Comparison of ENCODE assay signal across 8 cellular contexts in the genomic region with DNA sequence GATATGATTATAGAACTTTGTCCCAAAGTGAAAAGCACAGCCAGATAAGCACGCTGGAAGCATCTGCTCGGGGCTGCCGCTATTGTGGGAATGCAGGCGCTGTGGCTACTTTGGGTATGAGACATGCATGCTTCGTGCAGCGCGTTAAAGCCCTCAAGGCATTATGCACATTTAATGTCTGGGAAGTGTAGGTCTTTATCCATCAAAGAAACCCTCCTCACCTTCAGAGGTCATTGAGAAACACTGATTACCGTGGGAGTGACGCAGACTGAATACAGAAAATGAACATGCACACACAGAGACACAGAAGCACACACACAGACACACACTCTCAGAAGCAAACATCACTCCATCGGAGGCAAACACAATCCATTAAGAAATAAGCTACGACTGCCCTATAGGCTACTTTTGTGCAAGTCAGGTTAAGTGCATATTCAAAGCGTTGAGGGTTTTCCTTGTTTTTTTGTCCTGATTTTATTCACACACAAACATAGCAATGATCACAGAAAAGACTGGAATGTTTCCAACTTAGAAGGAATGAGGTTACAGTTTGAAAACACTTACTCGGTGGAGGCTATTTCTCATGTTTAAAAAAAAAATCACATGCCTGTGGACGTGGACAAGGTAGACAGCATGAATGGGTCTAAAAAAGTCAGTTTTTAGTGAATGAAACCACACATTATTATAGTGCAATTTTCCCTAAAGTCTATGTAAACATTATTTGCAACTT.
DNase-seq lines count a peak whose midpoint lies in the region; ATAC-seq and TF ChIP-seq lines count a peak whose summit lies in the region.

No MANE protein-coding gene starts in this region.

- peak overlapping the region in 1 of 12 donors; percentile 3 for H3K27ac ChIP-seq in heart left ventricle

- peak; percentile 85 for DNase-seq in ELR (ENCODE audit: low read depth)
- DNase-seq in heart left ventricle = peak in 2 of 5 donors; percentile 28 to 41
- peak; percentile 52 for DNase-seq in renal cortical epithelial cell (ENCODE audit: low read depth)
- no peak for DNase-seq in activated effector memory CD4-positive, alpha-beta T cell treated with anti-CD3 and anti-CD28 coated beads, Interleukin-2, amount 50 U/mL, for 16 hours
- no peak for DNase-seq in activated T-helper 2 cell treated with anti-CD3 and anti-CD28 coated beads, Interferon-gamma antibody, Interleukin-2, Interleukin-4, amounts not matched to agents 10 μg/mL and 5 μg/mL and 100 μg/mL, durations not matched to agents 14 hours and 24 hours and 36 hours (ENCODE audit: low spot score)

- H3K36me3 ChIP-seq in heart left ventricle = no peaks in the 10 kb centered on the region

- no peak overlapping the region for H3K4me3 Mint-ChIP-seq in activated T-helper 2 cell treated with anti-CD3 and anti-CD28 coated beads, Interferon-gamma antibody, Interleukin-2, Interleukin-4, amounts not matched to agents 10 μg/mL and 5 μg/mL and 100 μg/mL, durations not matched to agents 14 hours and 24 hours and 36 hours (ENCODE audit: low read depth)

- no peaks in the 10 kb centered on the region for H3K9me3 Mint-ChIP-seq in activated T-helper 2 cell treated with anti-CD3 and anti-CD28 coated beads, Interferon-gamma antibody, Interleukin-2, Interleukin-4, amounts not matched to agents 10 μg/mL and 5 μg/mL and 100 μg/mL, durations not matched to agents 14 hours and 24 hours and 36 hours

- intact Hi-C loops in heart left ventricle (cut with DNase I) = no loop called here
- intact Hi-C loops in activated T-helper 2 cell treated with anti-CD3 and anti-CD28 coated beads, Interferon-gamma antibody, Interleukin-2, Interleukin-4, amounts not matched to agents 10 μg/mL and 5 μg/mL and 100 μg/mL, durations not matched to agents 14 hours and 24 hours and 36 hours (cut with micrococcal nuclease) = no loop called here

- H3K9me3 ChIP-seq in heart left ventricle = no peaks in the 10 kb centered on the region

- H3K27ac Mint-ChIP-seq in activated T-helper 2 cell treated with anti-CD3 and anti-CD28 coated beads, Interferon-gamma antibody, Interleukin-2, Interleukin-4, amounts not matched to agents 10 μg/mL and 5 μg/mL and 100 μg/mL, durations not matched to agents 14 hours and 24 hours and 36 hours = no peak overlapping the region

- peak; percentile 98 for ATAC-seq in SK-N-SH treated with all-trans-retinoic acid at 6 μM for 48 hours
- ATAC-seq in heart left ventricle = peak; percentile 57 to 74 (median 70)
- ATAC-seq in HG03520 (IDR thresholded peaks at IDR 0.05; ENCODE audit: unreplicated experiment) = no peak
- ATAC-seq in GM21723 (IDR thresholded peaks at IDR 0.05; ENCODE audit: unreplicated experiment) = no peak

- peak overlapping the region in 10 of 12 donors; percentile 6 to 57 (median 34) for H3K4me3 ChIP-seq in heart left ventricle

- no peak for TF ChIP-seq CTCF in heart left ventricle (IDR thresholded peaks at IDR 0.05)

- H3K4me1 ChIP-seq in heart left ventricle = peaks cover 0 to 7% (median 0%) of the 10 kb centered on the region in 12 donors

- no peaks in the 10 kb centered on the region for H3K27me3 ChIP-seq in heart left ventricle

- peaks cover 26% of the 10 kb centered on the region for H3K27me3 Mint-ChIP-seq in activated T-helper 2 cell treated with anti-CD3 and anti-CD28 coated beads, Interferon-gamma antibody, Interleukin-2, Interleukin-4, amounts not matched to agents 10 μg/mL and 5 μg/mL and 100 μg/mL, durations not matched to agents 14 hours and 24 hours and 36 hours (ENCODE audit: low read depth)

- 17 to 34% (median 30%) methylated on average over 14 of the region's 14 CpGs for WGBS in heart left ventricle, 4 donors

- no peak for TF ChIP-seq POLR2A in heart left ventricle (IDR thresholded peaks at IDR 0.05)

- no peaks in the 10 kb centered on the region for H3K4me1 Mint-ChIP-seq in activated T-helper 2 cell treated with anti-CD3 and anti-CD28 coated beads, Interferon-gamma antibody, Interleukin-2, Interleukin-4, amounts not matched to agents 10 μg/mL and 5 μg/mL and 100 μg/mL, durations not matched to agents 14 hours and 24 hours and 36 hours (ENCODE audit: low read depth)

- H3K36me3 Mint-ChIP-seq in activated T-helper 2 cell treated with anti-CD3 and anti-CD28 coated beads, Interferon-gamma antibody, Interleukin-2, Interleukin-4, amounts not matched to agents 10 μg/mL and 5 μg/mL and 100 μg/mL, durations not matched to agents 14 hours and 24 hours and 36 hours (ENCODE audit: low read depth) = no peaks in the 10 kb centered on the region

TF ChIP-seq in SK-N-SH treated with all-trans-retinoic acid at 6 μM for 48 hours, 23 proteins besides CTCF, POLR2A, EP300 and RAD21:
- TF ChIP-seq ZNF8 (CRISPR knock-in tag; IDR thresholded peaks at IDR 0.05) (no peak), TCF4 (CRISPR knock-in tag; IDR thresholded peaks at IDR 0.05; ENCODE audit: borderline replicate concordance) (peak; percentile 39; the same call in 1 of the 2 replicates)

Comparison
In these comparisons a context has a peak if more than half of its experiments do, and no peak if none do; other contexts are left out.
1. DNase-seq: peak in ELR (single experiment) and renal cortical epithelial cell (single experiment); none in activated effector memory CD4-positive, alpha-beta T cell treated with anti-CD3 and anti-CD28 coated beads, Interleukin-2, amount 50 U/mL, for 16 hours (single experiment) and activated T-helper 2 cell treated with anti-CD3 and anti-CD28 coated beads, Interferon-gamma antibody, Interleukin-2, Interleukin-4, amounts not matched to agents 10 μg/mL and 5 μg/mL and 100 μg/mL, durations not matched to agents 14 hours and 24 hours and 36 hours (single experiment).
2. ATAC-seq: peak in SK-N-SH treated with all-trans-retinoic acid at 6 μM for 48 hours (single experiment) and heart left ventricle (4 of 4); none in HG03520 (single experiment) and GM21723 (single experiment).